Comparison of ENCODE assay signal across 31 cellular contexts in the genomic region with DNA sequence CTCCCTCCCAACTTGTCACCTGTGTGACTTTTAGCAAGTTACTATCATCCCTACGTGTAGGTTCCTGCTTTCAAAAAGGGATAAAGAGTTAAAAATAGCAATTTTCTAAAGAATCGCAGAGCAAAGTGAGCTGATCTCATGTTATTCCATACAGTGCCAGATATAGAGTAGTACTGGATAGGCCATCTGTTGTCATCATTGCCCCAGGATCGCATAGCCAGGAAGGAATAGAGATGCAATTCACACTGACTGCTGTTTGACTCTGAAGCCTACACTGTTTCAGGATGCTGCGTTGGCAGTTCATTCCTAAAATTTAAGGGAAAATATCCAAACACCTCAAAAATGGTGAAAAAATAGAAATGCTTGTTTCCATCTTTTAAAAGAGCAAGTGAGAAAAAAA.
"Had no signal": no experiment of that assay in that cellular context is flagged by ENCODE, and none has a peak within 500 bp of the region (broad histone marks: within the 10 kb centered on the region; RNA-seq: fewer than 3 reads in every experiment).

No MANE protein-coding gene starts in this region.

- DNase-seq: dorsolateral prefrontal cortex; effector CD4-positive, alpha-beta T cell; foreskin fibroblast; gastrocnemius medialis; heart left ventricle; kidney; mucosa of descending colon; naive B cell; nucleus accumbens; stimulated activated CD4-positive, alpha-beta T cell treated with anti-CD3 and anti-CD28 coated beads, Interleukin-12 subunit alpha, Interleukin-12 subunit beta, amount 100 ng/mL, for 4 hours; stimulated activated CD4-positive, alpha-beta T cell treated with anti-CD3 and anti-CD28 coated beads, Interleukin-1b, Interleukin-23, amount 100 ng/mL, for 48 hours; stimulated activated CD4-positive, alpha-beta T cell treated with anti-CD3 and anti-CD28 coated beads, Interleukin-4, amount 100 ng/mL, for 24 hours; stimulated activated naive CD8-positive, alpha-beta T cell treated with anti-CD3 and anti-CD28 coated beads, Interleukin-15, Interleukin-2, amounts not matched to agents 100 U/mL and 50 U/mL, for 24 hours; substantia nigra; testis; tibial artery had no signal

- H3K4me1 Mint-ChIP-seq: memory B cell; naive B cell; stimulated activated memory B cell treated with anti-CD40 and anti-IgM and Interleukin-4, amounts not matched to agents 10 μg/mL and 1 μg/mL and 100 μg/mL, for 72 hours had no signal

- H3K27ac ChIP-seq: dorsolateral prefrontal cortex, epithelial cell of prostate, gastrocnemius medialis, heart left ventricle, hepatocyte, prostate gland, right atrium auricular region, testis, tibial artery had no signal

- H3K9me3 ChIP-seq: gastrocnemius medialis, heart left ventricle, mucosa of descending colon, prostate gland, right atrium auricular region, testis, tibial artery had no signal

- H2AFZ ChIP-seq: hepatocyte had no signal

- H3K27me3 ChIP-seq: dorsolateral prefrontal cortex, gastrocnemius medialis, right atrium auricular region, testis, tibial artery had no signal

- H3K9me3 Mint-ChIP-seq: memory B cell; mesothelial cell of epicardium; natural killer cell treated with Interleukin-12 subunit alpha and Interleukin-12 subunit beta and Interleukin-15 and Interleukin-18, amount 100 ng/mL, for 72 hours; neural crest cell; stimulated activated memory B cell treated with anti-CD40 and anti-IgM and Interleukin-4, amounts not matched to agents 10 μg/mL and 1 μg/mL and 100 μg/mL, for 72 hours had no signal

- ATAC-seq: esophagus mucosa; gastrocnemius medialis; heart left ventricle; left lobe of liver; mucosa of descending colon; natural killer cell treated with Interleukin-12 subunit alpha and Interleukin-12 subunit beta and Interleukin-15 and Interleukin-18, amount 100 ng/mL, for 72 hours; sciatic nerve; stimulated activated memory B cell treated with anti-CD40 and anti-IgM and Interleukin-4, amounts not matched to agents 10 μg/mL and 1 μg/mL and 100 μg/mL, for 72 hours; stimulated activated naive CD8-positive, alpha-beta T cell treated with anti-CD3 and anti-CD28 coated beads, Interleukin-15, Interleukin-2, amounts not matched to agents 100 U/mL and 50 U/mL, for 24 hours had no signal

- H3K4me1 ChIP-seq: gastrocnemius medialis, heart left ventricle, prostate gland, right atrium auricular region, testis, tibial artery had no signal

- H3K4me3 ChIP-seq: dorsolateral prefrontal cortex, gastrocnemius medialis, heart left ventricle, hepatocyte, lung, mucosa of descending colon, prostate gland, right atrium auricular region, smooth muscle cell, testis, tibial artery had no signal

- H3K27me3 Mint-ChIP-seq: type B pancreatic cell had no signal

- H3K36me3 ChIP-seq: gastrocnemius medialis, heart left ventricle, prostate gland, right atrium auricular region, tibial artery had no signal

- H3K36me3 Mint-ChIP-seq: memory B cell; mesothelial cell of epicardium; naive B cell; natural killer cell treated with Interleukin-12 subunit alpha and Interleukin-12 subunit beta and Interleukin-15 and Interleukin-18, amount 100 ng/mL, for 72 hours; stimulated activated memory B cell treated with anti-CD40 and anti-IgM and Interleukin-4, amounts not matched to agents 10 μg/mL and 1 μg/mL and 100 μg/mL, for 72 hours; type B pancreatic cell had no signal

- H3K4me2 ChIP-seq: hepatocyte, smooth muscle cell had no signal

- H3K4me3 Mint-ChIP-seq: memory B cell; mesothelial cell of epicardium; naive B cell; natural killer cell treated with Interleukin-12 subunit alpha and Interleukin-12 subunit beta and Interleukin-15 and Interleukin-18, amount 100 ng/mL, for 72 hours; neural crest cell; stimulated activated memory B cell treated with anti-CD40 and anti-IgM and Interleukin-4, amounts not matched to agents 10 μg/mL and 1 μg/mL and 100 μg/mL, for 72 hours; type B pancreatic cell had no signal

- H3K27ac Mint-ChIP-seq: memory B cell; mesothelial cell of epicardium; naive B cell; natural killer cell treated with Interleukin-12 subunit alpha and Interleukin-12 subunit beta and Interleukin-15 and Interleukin-18, amount 100 ng/mL, for 72 hours; stimulated activated memory B cell treated with anti-CD40 and anti-IgM and Interleukin-4, amounts not matched to agents 10 μg/mL and 1 μg/mL and 100 μg/mL, for 72 hours; type B pancreatic cell had no signal

- H3K79me2 ChIP-seq: hepatocyte had no signal
